In the genomic region with DNA sequence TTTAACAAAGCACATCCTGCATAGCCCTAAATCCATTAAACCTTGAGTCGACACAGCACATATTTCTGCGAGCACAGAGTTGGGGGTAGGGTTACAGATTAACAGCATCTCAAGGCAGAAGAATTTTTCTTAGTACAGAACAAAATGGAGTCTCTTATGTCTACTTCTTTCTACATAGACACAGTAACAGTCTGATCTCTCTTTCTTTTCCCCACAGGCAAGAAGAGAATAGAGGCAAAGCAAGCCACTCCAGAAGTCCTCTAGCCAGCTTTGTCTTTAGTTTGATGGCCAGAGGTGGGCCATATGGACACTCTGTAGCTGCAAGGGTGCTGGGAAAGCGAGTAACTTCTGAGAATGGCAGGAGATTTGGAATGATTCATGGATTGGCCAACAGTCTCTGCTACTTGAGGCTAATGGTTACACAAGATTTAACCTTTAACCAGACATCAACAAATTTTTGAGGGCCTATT, we compare ENCODE assay signal across 7 cellular contexts. TPM values are rescaled to one million over a fixed set of nuclear protein-coding genes. Genes with fewer than 3 reads are reported as not detected.
DNase-seq lines count a peak whose midpoint lies in the region; ATAC-seq and TF ChIP-seq lines count a peak whose summit lies in the region.
"Not testable (repeated sequence)": the region's sequence is repeated elsewhere in the genome, so short reads cannot be mapped to it uniquely, and the experiment has no call there.

No MANE protein-coding gene starts in this region.

- H3K9ac ChIP-seq in adipocyte (ENCODE audit: low read length), result not testable (repeated sequence)

- H3K4me3 ChIP-seq in adipocyte (ENCODE audit: low read length); epithelial cell of esophagus (ENCODE audit: low read length): not testable (repeated sequence)

- H3K4me1 ChIP-seq in adipocyte (ENCODE audit: control insufficient read depth, insufficient read depth, low read length), result peaks cover 21% of the 10 kb centered on the region

- not testable (repeated sequence) for H3K9me3 ChIP-seq in adipocyte (ENCODE audit: control insufficient read depth, low read length)

- not testable (repeated sequence) for H3K27me3 ChIP-seq in adipocyte (replicated peaks; ENCODE audit: control insufficient read depth, insufficient read depth, low read length)

- ATAC-seq in omental fat pad (ENCODE audit: low FRiP score), result peak; percentile 54

- TF ChIP-seq CTCF in epithelial cell of esophagus (IDR thresholded peaks at IDR 0.05; ENCODE audit: insufficient read depth, low read depth, low read length, missing control alignments); omental fat pad (IDR thresholded peaks at IDR 0.05): not testable (repeated sequence)

- not testable (repeated sequence) for H3K36me3 ChIP-seq in adipocyte (ENCODE audit: control insufficient read depth, insufficient read depth, low read length, severe bottlenecking)

- DNase-seq in EH (ENCODE audit: low read depth), result peak; percentile 70
- peak; percentile 50 for DNase-seq in HS-5 (ENCODE audit: low read depth)
- peak; percentile 62 to 74 for DNase-seq in NCI-H524 (lab: John Stamatoyannopoulos, UW)
- peak; percentile 58 for DNase-seq in adipocyte (ENCODE audit: low read depth)
- peak; percentile 78 for DNase-seq in epithelial cell of esophagus (ENCODE audit: low read depth)
- peak; percentile 9 for DNase-seq in glomerular visceral epithelial cell (ENCODE audit: extremely low spot score)
- DNase-seq in omental fat pad (ENCODE audit: low spot score), result not testable (repeated sequence)

RNA-seq across cellular contexts. Expression of gene MAGOHB, which starts 41.4 kb away (rescaled TPM):
- total RNA-seq in omental fat pad, result 10 to 100 TPM in 1 of 4 donors, 1 to 10 TPM in 3; 4.9 to 12.6 (median 7.6) TPM
